ENCODE assay signal across 18 cellular contexts in genomic region chr15:66772604-66772966, GRCh38.
A peak's percentile ranks its signal among the peaks of the same experiment; 100 is the strongest.
DNase-seq lines count a peak whose midpoint lies in the region; ATAC-seq, FAIRE-seq and TF ChIP-seq lines count a peak whose summit lies in the region.
"Had no signal": no experiment of that assay in that cellular context is flagged by ENCODE, and none has a peak within 500 bp of the region (broad histone marks: within the 10 kb centered on the region; RNA-seq: fewer than 3 reads in every experiment).

No MANE protein-coding gene starts in this region.

- no peak overlapping the region for H3K4me3 ChIP-seq in SK-N-SH (ENCODE audit: low read depth in 2 of 2, low read length in 1 of 2)
- H3K4me3 ChIP-seq in iPS-20b (ENCODE audit: low read length), result no peak overlapping the region
- no peak overlapping the region for H3K4me3 ChIP-seq in osteoblast (ENCODE audit: insufficient read depth, low read length)
- H3K4me3 ChIP-seq: BLaER1 treated with 17β-estradiol and CSF1 and Interleukin-3, amounts not matched to agents 10 nM and 100 nM had no signal

- WGBS in SK-N-SH (ENCODE audit: low lambda C conversion rate), result 98% methylated on average over 4 of the region's 4 CpGs

- no peak overlapping the region for H2AFZ ChIP-seq in SK-N-SH (ENCODE audit: low read depth)
- no peak overlapping the region for H2AFZ ChIP-seq in osteoblast (ENCODE audit: low read length)

- no peak for TF ChIP-seq EP300 in SK-N-SH (IDR thresholded peaks at IDR 0.05; ENCODE audit: borderline replicate concordance in 1 of 2, low read depth in 1 of 2, low read length in 1 of 2)

- peaks cover 31 to 42% of the 10 kb centered on the region in 2 experiments for H3K4me1 ChIP-seq in SK-N-SH (ENCODE audit: control insufficient read depth in 1 of 2, insufficient read depth in 2 of 2, low read depth in 1 of 2, low read length in 1 of 2)
- H3K4me1 ChIP-seq in iPS-20b (ENCODE audit: insufficient read depth, low read length), result peaks cover 23% of the 10 kb centered on the region
- peaks cover 55% of the 10 kb centered on the region for H3K4me1 ChIP-seq in osteoblast (ENCODE audit: insufficient read depth, low read length)

- H3K9me3 ChIP-seq in SK-N-SH (no peaks in the 10 kb centered on the region), iPS-20b (ENCODE audit: insufficient read depth, low read depth, low read length) (no peaks in the 10 kb centered on the region), osteoblast (ENCODE audit: low read depth, low read length) (no peaks in the 10 kb centered on the region)
- H3K9me3 ChIP-seq: BLaER1 treated with 17β-estradiol and CSF1 and Interleukin-3, amounts not matched to agents 10 nM and 100 nM had no signal

- H3K9ac ChIP-seq in SK-N-SH (no peak overlapping the region), iPS-20b (ENCODE audit: low read depth, low read length) (0 out of 2 replicates have a peak overlapping the region, but pooled peaks have one; percentile 24)

- POLR2A ChIA-PET in SK-N-SH (lab: Yijun Ruan, JAX), result no interaction called here

- no peaks in the 10 kb centered on the region for H3K27me3 ChIP-seq in SK-N-SH (ENCODE audit: insufficient read depth)
- H3K27me3 ChIP-seq in iPS-20b (ENCODE audit: insufficient read depth, low read length), result no peaks in the 10 kb centered on the region
- H3K27me3 ChIP-seq in osteoblast (ENCODE audit: insufficient read depth, low read length), result no peaks in the 10 kb centered on the region
- H3K27me3 ChIP-seq: BLaER1 treated with 17β-estradiol and CSF1 and Interleukin-3, amounts not matched to agents 10 nM and 100 nM had no signal

- ATAC-seq in SK-N-SH treated with all-trans-retinoic acid at 6 μM for 48 hours, result no peak
- ATAC-seq: activated T-cell treated with anti-CD3 and anti-CD28 coated beads, Interleukin-2, amount 50 U/mL, for 4 hours had no signal

- TF ChIP-seq RAD21 in SK-N-SH (IDR thresholded peaks at IDR 0.05; ENCODE audit: low read length), result no peak

- H3F3A ChIP-seq in SK-N-SH (replicated peaks; ENCODE audit: insufficient read depth), result peaks cover 35% of the 10 kb centered on the region

- DNase-seq in SK-N-SH (no peak), osteoblast (ENCODE audit: insufficient read length, low spot score, missing footprints) (no peak), urothelium cell line (ENCODE audit: low spot score) (no peak), NCI-H2107 (lab: John Stamatoyannopoulos, UW) (no peak), NCI-H1417 (lab: John Stamatoyannopoulos, UW) (no peak), kidney glomerular epithelial cell (lab: John Stamatoyannopoulos, UW) (no peak)
- DNase-seq: activated naive CD8-positive, alpha-beta T cell treated with anti-CD3 and anti-CD28 coated beads, Interleukin-2, amount 10 ng/mL, durations not matched to agents 7 days and 5 days; activated T-cell treated with anti-CD3 and anti-CD28 coated beads, Interleukin-2, amount 50 U/mL, for 4 hours; DMS53; NCI-H187; NCI-H446 treated with DMSO at 0.1 percent for 48 hours; stimulated activated CD4-positive, alpha-beta T cell treated with anti-CD3 and anti-CD28 coated beads, Interleukin-15, amount 100 ng/mL, for 24 hours had no signal

- H3K4me2 ChIP-seq in SK-N-SH, result peak overlapping the region; percentile 31; the same call in 1 of the 2 replicates
- no peak overlapping the region for H3K4me2 ChIP-seq in osteoblast (ENCODE audit: insufficient read depth, low read length)
- H3K4me2 ChIP-seq: BLaER1 treated with 17β-estradiol and CSF1 and Interleukin-3, amounts not matched to agents 10 nM and 100 nM had no signal

- peak; percentile 5 for FAIRE-seq in urothelium cell line (lab: Jason Lieb, UNC)
- FAIRE-seq: GM18507, GM19239, TTC549 had no signal

- H4K20me1 ChIP-seq in SK-N-SH (ENCODE audit: insufficient read depth), result peaks cover 20% of the 10 kb centered on the region; the same call in 1 of the 2 replicates
- H4K20me1 ChIP-seq in osteoblast (ENCODE audit: insufficient read depth, low read length), result peaks cover 58% of the 10 kb centered on the region

- TF ChIP-seq CTCF in SK-N-SH (IDR thresholded peaks at IDR 0.05), result no peak
- TF ChIP-seq CTCF in osteoblast (IDR thresholded peaks at IDR 0.05; ENCODE audit: extremely low read depth, low read depth, low read length), result no peak

- CTCF ChIA-PET in SK-N-SH (lab: Yijun Ruan, JAX), result interaction anchor here (1.3 to 6.8 kb wide), 11 partner anchors 10 to 169 kb away, joined by 3 to 84 read pairs (median 27); partner anchors contain the start of gene SMAD6

- peaks cover 99% of the 10 kb centered on the region for H3K79me2 ChIP-seq in SK-N-SH (ENCODE audit: insufficient read depth)
- peaks cover 96% of the 10 kb centered on the region for H3K79me2 ChIP-seq in osteoblast (ENCODE audit: insufficient read depth, low read length)

- H3K27ac ChIP-seq in SK-N-SH (ENCODE audit: low read depth in 2 of 2, low read length in 1 of 2) (peak overlapping the region; percentile 6 to 81; a peak in 2 of 4 replicates), iPS-20b (ENCODE audit: low read length) (no peak overlapping the region), osteoblast (ENCODE audit: low read depth, low read length) (peak overlapping the region; percentile 44)
- H3K27ac ChIP-seq: BLaER1 treated with 17β-estradiol and CSF1 and Interleukin-3, amounts not matched to agents 10 nM and 100 nM had no signal

- no peaks in the 10 kb centered on the region for H3K9me2 ChIP-seq in SK-N-SH

- H3K36me3 ChIP-seq in SK-N-SH (replicated peaks in 1 of 2; ENCODE audit: control insufficient read depth in 1 of 2, insufficient read depth in 2 of 2, low read length in 1 of 2), result peaks cover 0 to 9% of the 10 kb centered on the region in 2 experiments
- no peaks in the 10 kb centered on the region for H3K36me3 ChIP-seq in iPS-20b (ENCODE audit: insufficient read depth, low read depth, low read length)
- peaks cover 13% of the 10 kb centered on the region for H3K36me3 ChIP-seq in osteoblast (ENCODE audit: insufficient read depth, low read length)

TF ChIP-seq in SK-N-SH, 30 proteins besides CTCF, POLR2A, EP300 and RAD21 (continues in another document):
- TF ChIP-seq FOXM1 (IDR thresholded peaks at IDR 0.05; ENCODE audit: low read depth) (no peak), SMC3 (IDR thresholded peaks at IDR 0.05; ENCODE audit: low read depth, low read length) (no peak), GATA2 (CRISPR knock-in tag; IDR thresholded peaks at IDR 0.05) (no peak), JUND (IDR thresholded peaks at IDR 0.05) (no peak), FOXJ3 (CRISPR knock-in tag; IDR thresholded peaks at IDR 0.05) (no peak), YY1 (IDR thresholded peaks at IDR 0.05; ENCODE audit: low read depth) (no peak), CHD2 (IDR thresholded peaks at IDR 0.05; ENCODE audit: low read length, partially characterized antibody) (no peak), RCOR1 (IDR thresholded peaks at IDR 0.05; ENCODE audit: low read length) (no peak), GABPA (IDR thresholded peaks at IDR 0.05; ENCODE audit: low read depth) (no peak), RFX5 (IDR thresholded peaks at IDR 0.05; ENCODE audit: low read length) (no peak)
- TF ChIP-seq, protein P1, sequence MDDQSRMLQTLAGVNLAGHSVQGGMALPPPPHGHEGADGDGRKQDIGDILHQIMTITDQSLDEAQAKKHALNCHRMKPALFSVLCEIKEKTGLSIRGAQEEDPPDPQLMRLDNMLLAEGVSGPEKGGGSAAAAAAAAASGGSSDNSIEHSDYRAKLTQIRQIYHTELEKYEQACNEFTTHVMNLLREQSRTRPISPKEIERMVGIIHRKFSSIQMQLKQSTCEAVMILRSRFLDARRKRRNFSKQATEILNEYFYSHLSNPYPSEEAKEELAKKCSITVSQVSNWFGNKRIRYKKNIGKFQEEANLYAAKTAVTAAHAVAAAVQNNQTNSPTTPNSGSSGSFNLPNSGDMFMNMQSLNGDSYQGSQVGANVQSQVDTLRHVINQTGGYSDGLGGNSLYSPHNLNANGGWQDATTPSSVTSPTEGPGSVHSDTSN (IDR thresholded peaks at IDR 0.05), result no peak

TF ChIP-seq in SK-N-SH treated with all-trans-retinoic acid at 6 μM for 48 hours, 23 proteins besides CTCF, POLR2A, EP300 and RAD21 (continues in another document):
- TF ChIP-seq BACH2 (CRISPR knock-in tag; IDR thresholded peaks at IDR 0.05; ENCODE audit: borderline replicate concordance) (no peak), ARNTL (CRISPR knock-in tag; IDR thresholded peaks at IDR 0.05; ENCODE audit: borderline replicate concordance, low read depth) (no peak), ZC3H10 (CRISPR knock-in tag; IDR thresholded peaks at IDR 0.05) (no peak), PPARA (CRISPR knock-in tag; IDR thresholded peaks at IDR 0.05; ENCODE audit: borderline replicate concordance) (no peak), ZNF70 (CRISPR knock-in tag; IDR thresholded peaks at IDR 0.05) (no peak), ZNF8 (CRISPR knock-in tag; IDR thresholded peaks at IDR 0.05) (no peak), CREB5 (CRISPR knock-in tag; IDR thresholded peaks at IDR 0.05; ENCODE audit: low read depth) (no peak), TOX (CRISPR knock-in tag; IDR thresholded peaks at IDR 0.05; ENCODE audit: borderline replicate concordance) (no peak), ISL1 (CRISPR knock-in tag; IDR thresholded peaks at IDR 0.05) (no peak), ZFP30 (CRISPR knock-in tag; IDR thresholded peaks at IDR 0.05) (no peak), TCF4 (CRISPR knock-in tag; IDR thresholded peaks at IDR 0.05; ENCODE audit: borderline replicate concordance) (no peak), GLIS3 (CRISPR knock-in tag; IDR thresholded peaks at IDR 0.05) (no peak)
